Comparison of ENCODE assay signal across 1 cellular context in genomic region chr2:241818943-241819270, GRCh38.
TF ChIP-seq lines count a peak whose summit lies in the region.

No MANE protein-coding gene starts in this region.

TF ChIP-seq in HepG2, 621 proteins besides CTCF, POLR2A, EP300 and RAD21 (continued from another document and continues in another):
- TF ChIP-seq ZSCAN5A (CRISPR knock-in tag; IDR thresholded peaks at IDR 0.05; ENCODE audit: borderline replicate concordance), result 0 out of 2 replicates have a peak, but pooled peaks have one; percentile 55
- TF ChIP-seq ZBTB10 (CRISPR knock-in tag; IDR thresholded peaks at IDR 0.05; ENCODE audit: borderline replicate concordance), result no peak; the same call in 1 of the 2 replicates
- TF ChIP-seq ZNF460 (CRISPR knock-in tag; IDR thresholded peaks at IDR 0.05; ENCODE audit: borderline replicate concordance), result no peak
- peak; percentile 94; the same call in 1 of the 2 replicates for TF ChIP-seq PRMT3 (CRISPR knock-in tag; IDR thresholded peaks at IDR 0.05; ENCODE audit: borderline replicate concordance, low read depth)
- TF ChIP-seq CAMTA2 (CRISPR knock-in tag; IDR thresholded peaks at IDR 0.05; ENCODE audit: borderline replicate concordance), result 0 out of 2 replicates have a peak, but pooled peaks have one; percentile 56
- peak in 1 of 2 experiments; percentile 77; a peak in 1 of 4 replicates for TF ChIP-seq HMGXB4 (CRISPR knock-in tag; IDR thresholded peaks at IDR 0.05; ENCODE audit: borderline replicate concordance in 1 of 2, low read depth in 1 of 2)
- TF ChIP-seq SRY (CRISPR knock-in tag; IDR thresholded peaks at IDR 0.05), result peak; percentile 94
- TF ChIP-seq FOXO1 (CRISPR knock-in tag; IDR thresholded peaks at IDR 0.05), result peak; percentile 44; the same call in 1 of the 2 replicates
- peak; percentile 93 for TF ChIP-seq ZNF44 (CRISPR knock-in tag; IDR thresholded peaks at IDR 0.05)
- TF ChIP-seq TMF1 (CRISPR knock-in tag; IDR thresholded peaks at IDR 0.05; ENCODE audit: low read depth), result no peak
- TF ChIP-seq SIX4 (CRISPR knock-in tag; IDR thresholded peaks at IDR 0.05), result peak; percentile 84
- peak; percentile 78; the same call in 1 of the 2 replicates for TF ChIP-seq FOXP4 (CRISPR knock-in tag; IDR thresholded peaks at IDR 0.05)
- no peak; the same call in none of the 2 replicates for TF ChIP-seq HHEX (CRISPR knock-in tag; IDR thresholded peaks at IDR 0.05)
- peak; percentile 73; the same call in 1 of the 2 replicates for TF ChIP-seq CREBL2 (CRISPR knock-in tag; IDR thresholded peaks at IDR 0.05; ENCODE audit: borderline replicate concordance)
- peak; percentile 42; the same call in 1 of the 2 replicates for TF ChIP-seq MIXL1 (CRISPR knock-in tag; IDR thresholded peaks at IDR 0.05)
- TF ChIP-seq SNAI1 (CRISPR knock-in tag; IDR thresholded peaks at IDR 0.05; ENCODE audit: borderline replicate concordance), result peak; percentile 82; the same call in 1 of the 2 replicates
- peak; percentile 94 for TF ChIP-seq RXRB (CRISPR knock-in tag; IDR thresholded peaks at IDR 0.05; ENCODE audit: borderline replicate concordance)
- peak; percentile 76; the same call in 1 of the 2 replicates for TF ChIP-seq ZMYM2 (CRISPR knock-in tag; IDR thresholded peaks at IDR 0.05)
- no peak for TF ChIP-seq ZNF512 (CRISPR knock-in tag; IDR thresholded peaks at IDR 0.05)
- peak; percentile 76; the same call in 1 of the 2 replicates for TF ChIP-seq HMG20B (CRISPR knock-in tag; conservative IDR thresholded peaks at IDR 0.05)
- TF ChIP-seq SAP130 (CRISPR knock-in tag; IDR thresholded peaks at IDR 0.05; ENCODE audit: low read depth), result peak; percentile 89
- no peak for TF ChIP-seq SETDB1 (CRISPR knock-in tag; IDR thresholded peaks at IDR 0.05; ENCODE audit: borderline replicate concordance)
- TF ChIP-seq JARID2 (CRISPR knock-in tag; IDR thresholded peaks at IDR 0.05; ENCODE audit: insufficient replicate concordance), result no peak
- no peak for TF ChIP-seq ZFYVE20 (CRISPR knock-in tag; IDR thresholded peaks at IDR 0.05; ENCODE audit: borderline replicate concordance, low read depth)
- TF ChIP-seq ZNF432 (CRISPR knock-in tag; IDR thresholded peaks at IDR 0.05; ENCODE audit: borderline replicate concordance), result no peak
- TF ChIP-seq PAWR (CRISPR knock-in tag; IDR thresholded peaks at IDR 0.05; ENCODE audit: borderline replicate concordance), result no peak
- peak; percentile 93; the same call in 1 of the 2 replicates for TF ChIP-seq MYPOP (CRISPR knock-in tag; IDR thresholded peaks at IDR 0.05)
- TF ChIP-seq ZBTB2 (CRISPR knock-in tag; IDR thresholded peaks at IDR 0.05; ENCODE audit: low read depth), result no peak
- no peak for TF ChIP-seq MYNN (CRISPR knock-in tag; IDR thresholded peaks at IDR 0.05; ENCODE audit: low read depth)
- peak; percentile 98 for TF ChIP-seq MIER3 (CRISPR knock-in tag; IDR thresholded peaks at IDR 0.05; ENCODE audit: borderline replicate concordance)
- no peak for TF ChIP-seq TRIM22 (IDR thresholded peaks at IDR 0.05)
- no peak for TF ChIP-seq NFE2L2 (IDR thresholded peaks at IDR 0.05; ENCODE audit: low read length)
- TF ChIP-seq PRDM10 (CRISPR knock-in tag; IDR thresholded peaks at IDR 0.05; ENCODE audit: low read depth), result no peak
- peak; percentile 94 for TF ChIP-seq ZNF772 (CRISPR knock-in tag; IDR thresholded peaks at IDR 0.05)
- TF ChIP-seq KDM3A (CRISPR knock-in tag; IDR thresholded peaks at IDR 0.05; ENCODE audit: low read depth), result peak; percentile 69; the same call in 1 of the 2 replicates
- no peak for TF ChIP-seq GTF3A (CRISPR knock-in tag; conservative IDR thresholded peaks at IDR 0.05)
- peak; percentile 85; the same call in 1 of the 2 replicates for TF ChIP-seq MXD3 (CRISPR knock-in tag; IDR thresholded peaks at IDR 0.05)
